In genomic region chr14:91520138-91520537, GRCh38 we compare ENCODE assay signal across 8 cellular contexts.
"Had no signal": no experiment of that assay in that cellular context is flagged by ENCODE, and none has a peak within 500 bp of the region (broad histone marks: within the 10 kb centered on the region; RNA-seq: fewer than 3 reads in every experiment).

No MANE protein-coding gene starts in this region.

- H3K9me3 Mint-ChIP-seq: HFFc6 had no signal

- H3K9me3 ChIP-seq: HAP-1 had no signal

- H3K4me3 Mint-ChIP-seq: HFFc6, IgD-negative memory B cell had no signal

- H3K36me3 ChIP-seq: HAP-1 had no signal

- H3K27ac ChIP-seq: GM23248, HL-60 had no signal

- H3K4me3 ChIP-seq: GM23248, HAP-1 had no signal

- H2AFZ ChIP-seq: GM23248 had no signal

- H3K9ac ChIP-seq: GM23248 had no signal

- H3K27ac Mint-ChIP-seq: HFFc6, IgD-negative memory B cell had no signal

- H3K4me1 ChIP-seq: HAP-1 had no signal

- DNase-seq: GM23248, GOT3, H7, HFFc6 had no signal

- ATAC-seq: HCT116 had no signal

- H3K36me3 Mint-ChIP-seq: IgD-negative memory B cell had no signal

- H3K27me3 Mint-ChIP-seq: IgD-negative memory B cell had no signal
